8 cellular contexts compared by ENCODE assay signal in genomic region chr1:16217061-16217785, GRCh38. TPM values are rescaled to one million over a fixed set of nuclear protein-coding genes. Genes with fewer than 3 reads are reported as not detected.
DNase-seq lines count a peak whose midpoint lies in the region; ATAC-seq and TF ChIP-seq lines count a peak whose summit lies in the region.

No MANE protein-coding gene starts in this region.

- DNase-seq in Daoy (ENCODE audit: low read depth) (peak; percentile 99), GOT3 (lab: John Stamatoyannopoulos, UW) (peak; percentile 76), M059J (ENCODE audit: low read depth) (peak; percentile 94), SJCRH30 (peak; percentile 98), stromal cell of bone marrow (ENCODE audit: low read depth) (peak; percentile 93)
- DNase-seq in activated naive CD4-positive, alpha-beta T cell treated with Interleukin-2 at 50 U/mL for 16 hours, result peak; percentile 93

- H3K9me3 ChIP-seq in SJCRH30 (replicated peaks) (no peaks in the 10 kb centered on the region), gastroesophageal sphincter (no peaks in the 10 kb centered on the region), neutrophil (no peaks in the 10 kb centered on the region)

- TF ChIP-seq CTCF in gastroesophageal sphincter (IDR thresholded peaks at IDR 0.05) (no peak), neutrophil (IDR thresholded peaks at IDR 0.05) (peak; percentile 11)

- H3K27ac ChIP-seq in SJCRH30 (no peak overlapping the region), gastroesophageal sphincter (peak overlapping the region in 3 of 4 donors; percentile 59 to 79 (median 73)), neutrophil (peak overlapping the region; percentile 48)

- WGBS in gastroesophageal sphincter (ENCODE audit: low coverage in 1 of 2), 2 donors, result 0% methylated on average over 4 of the region's 46 CpGs; no CpG with 5 or more reads in 1 of the 2 donors

- TF ChIP-seq POLR2A in gastroesophageal sphincter (IDR thresholded peaks at IDR 0.05), result no peak

- H3K36me3 ChIP-seq in SJCRH30 (no peaks in the 10 kb centered on the region), gastroesophageal sphincter (no peaks in the 10 kb centered on the region), neutrophil (no peaks in the 10 kb centered on the region)

- TF ChIP-seq EP300 in gastroesophageal sphincter (IDR thresholded peaks at IDR 0.05), result no peak

- H3K27me3 ChIP-seq in SJCRH30 (no peaks in the 10 kb centered on the region; the same call in 1 of the 2 replicates), gastroesophageal sphincter (no peaks in the 10 kb centered on the region), neutrophil (peaks cover 44% of the 10 kb centered on the region)

- peaks cover 2% of the 10 kb centered on the region; the same call in 1 of the 2 replicates for H3K4me1 ChIP-seq in SJCRH30
- H3K4me1 ChIP-seq in gastroesophageal sphincter, result peaks cover 0 to 24% (median 7%) of the 10 kb centered on the region in 3 donors
- H3K4me1 ChIP-seq in neutrophil (ENCODE audit: control insufficient read depth in 1 of 2, insufficient read depth in 1 of 2, low read depth in 1 of 2, low read length in 1 of 2), result peaks cover 16 to 20% of the 10 kb centered on the region in 2 experiments

- ATAC-seq in gastroesophageal sphincter, result peak; percentile 98

- H3K4me3 ChIP-seq in SJCRH30 (peak overlapping the region; percentile 40), gastroesophageal sphincter (peak overlapping the region; percentile 33 to 50), neutrophil (ENCODE audit: low read depth in 1 of 2, low read length in 1 of 2) (peak overlapping the region; percentile 72 to 75)

RNA-seq across cellular contexts. Expression of gene ARHGEF19, which starts 4.8 kb away (rescaled TPM):
- 2.4 and 4.2 TPM in 2 replicates for total RNA-seq in Daoy (2014; rRNA removed; shearing (Covaris generic))
- 2.8 and 3.2 TPM in 2 replicates for total RNA-seq in M059J (2014; rRNA removed; shearing (Covaris generic))
- total RNA-seq in SJCRH30 (2014; rRNA removed; shearing (Covaris generic)), result 7.9 and 9.9 TPM in 2 replicates
- total RNA-seq in gastroesophageal sphincter, result 1 to 10 TPM; 2.8 to 3.6 (median 3.4) TPM

RNA-seq across cellular contexts. Expression of gene CPLANE2, which starts 19.8 kb away (rescaled TPM):
- 2.6 and 21.4 TPM in 2 replicates for total RNA-seq in Daoy (2014; rRNA removed; shearing (Covaris generic))
- 1.6 and 6.5 TPM in 2 replicates for total RNA-seq in M059J (2014; rRNA removed; shearing (Covaris generic))
- 1.3 and 1.9 TPM in 2 replicates for total RNA-seq in SJCRH30 (2014; rRNA removed; shearing (Covaris generic))
- total RNA-seq in gastroesophageal sphincter, result 10 to 100 TPM in 2 of 4 donors, 1 to 10 TPM in 2; 6.6 to 45.8 (median 11.0) TPM
